In the genomic region with DNA sequence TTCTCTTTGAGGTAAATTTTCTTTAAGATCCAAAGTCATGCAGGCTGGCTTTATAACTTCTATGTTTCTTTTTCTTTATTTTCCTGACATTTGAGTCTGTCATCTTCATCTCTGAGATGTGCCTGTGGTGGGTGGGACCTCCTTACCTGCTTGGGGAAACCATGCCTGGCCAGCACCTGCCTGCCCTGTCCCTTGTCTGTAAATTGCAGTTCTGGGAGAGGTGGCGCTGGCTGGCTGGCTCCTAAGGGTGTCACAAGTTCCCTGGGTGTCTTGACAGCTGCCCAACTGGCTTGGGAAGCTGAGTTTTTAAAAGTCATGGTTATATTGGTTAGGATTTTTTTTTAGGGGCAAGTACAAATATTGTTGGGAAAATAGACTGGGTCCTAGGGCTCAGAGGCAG, we compare ENCODE assay signal across 23 cellular contexts.
"Had no signal": no experiment of that assay in that cellular context is flagged by ENCODE, and none has a peak within 500 bp of the region (broad histone marks: within the 10 kb centered on the region; RNA-seq: fewer than 3 reads in every experiment).

No MANE protein-coding gene starts in this region.

- H3K4me1 Mint-ChIP-seq: mesothelial cell of epicardium, nephron, neural progenitor cell had no signal

- H2AFZ ChIP-seq: neural progenitor cell had no signal

- H3K27me3 Mint-ChIP-seq: naive B cell had no signal

- H3K9me3 ChIP-seq: gastrocnemius medialis, mucosa of descending colon, psoas muscle, sigmoid colon, testis, tibial nerve, upper lobe of right lung, uterus had no signal

- H3K36me3 ChIP-seq: uterus had no signal

- ATAC-seq: esophagus mucosa, gastrocnemius medialis, mucosa of descending colon, psoas muscle, right cardiac atrium, upper lobe of right lung had no signal

- H3K4me3 Mint-ChIP-seq: mesothelial cell of epicardium, naive B cell, nephron, neural progenitor cell had no signal

- H3K4me2 ChIP-seq: neural progenitor cell had no signal

- H3K27ac Mint-ChIP-seq: mesothelial cell of epicardium, nephron, neural progenitor cell had no signal

- H3K27me3 ChIP-seq: gastrocnemius medialis, neural progenitor cell, sigmoid colon, testis, tibial nerve, upper lobe of right lung, uterus had no signal

- H3K27ac ChIP-seq: epithelial cell of prostate, gastrocnemius medialis, neural progenitor cell, psoas muscle, sigmoid colon, testis, tibial nerve, upper lobe of right lung, uterus had no signal

- H3K9me3 Mint-ChIP-seq: mesothelial cell of epicardium, naive B cell, nephron, neural progenitor cell had no signal

- H3K4me1 ChIP-seq: gastrocnemius medialis, neural progenitor cell, psoas muscle, sigmoid colon, testis, tibial nerve, upper lobe of right lung, uterus had no signal

- DNase-seq: cerebellar nuclear complex; cortex of kidney; foreskin fibroblast; gastrocnemius medialis; head of caudate nucleus; mesenchymal stem cell; mucosa of descending colon; naive B cell; psoas muscle; right cardiac atrium; sigmoid colon; stimulated activated CD4-positive, alpha-beta T cell treated with anti-CD3 and anti-CD28 coated beads, Interleukin-4, amount 100 ng/mL, for 4 hours; stimulated activated naive CD4-positive, alpha-beta T cell; substantia nigra; testis; upper lobe of right lung; uterus had no signal

- H3K4me3 ChIP-seq: gastrocnemius medialis, mucosa of descending colon, neural progenitor cell, psoas muscle, sigmoid colon, testis, tibial nerve, upper lobe of right lung, uterus had no signal

- H3K9ac ChIP-seq: neural progenitor cell had no signal
